ENCODE assay signal across 8 cellular contexts in genomic region chr16:2154533-2155090, GRCh38. TPM values are rescaled to one million over a fixed set of nuclear protein-coding genes. Genes with fewer than 3 reads are reported as not detected.
DNase-seq lines count a peak whose midpoint lies in the region; ATAC-seq lines count a peak whose summit lies in the region.

No MANE protein-coding gene starts in this region.

- H3K27me3 Mint-ChIP-seq in activated CD8-positive, alpha-beta memory T cell treated with anti-CD3 and anti-CD28 coated beads, Interleukin-2, amount 10 ng/mL, durations not matched to agents 7 days and 5 days, result peaks cover 4% of the 10 kb centered on the region
- no peaks in the 10 kb centered on the region for H3K27me3 Mint-ChIP-seq in activated T-helper 17 cell treated with anti-CD3 and anti-CD28 coated beads, Interleukin-2, amount 50 U/mL, for 72 hours

- peak overlapping the region; percentile 72 to 92 for H3K9ac ChIP-seq in stomach smooth muscle (ENCODE audit: low read length in 2 of 2)

- H3K27me3 ChIP-seq in stomach smooth muscle (ENCODE audit: control insufficient read depth in 1 of 2, insufficient read depth in 2 of 2, low read length in 2 of 2), result no peaks in the 10 kb centered on the region

- peak overlapping the region; percentile 96 for H3K4me3 Mint-ChIP-seq in activated CD8-positive, alpha-beta memory T cell treated with anti-CD3 and anti-CD28 coated beads, Interleukin-2, amount 10 ng/mL, durations not matched to agents 7 days and 5 days
- peak overlapping the region; percentile 93 for H3K4me3 Mint-ChIP-seq in activated T-helper 17 cell treated with anti-CD3 and anti-CD28 coated beads, Interleukin-2, amount 50 U/mL, for 72 hours

- peaks cover 4% of the 10 kb centered on the region for H3K9me3 ChIP-seq in iPS-18c (ENCODE audit: control insufficient read depth, insufficient read depth, low read length)
- H3K9me3 ChIP-seq in stomach smooth muscle (ENCODE audit: control insufficient read depth in 2 of 2, low read length in 2 of 2), result no peaks in the 10 kb centered on the region

- DNase-seq in activated CD8-positive, alpha-beta memory T cell treated with anti-CD3 and anti-CD28 coated beads, Interleukin-2, amount 10 ng/mL, durations not matched to agents 7 days and 5 days, result peak; percentile 58
- DNase-seq in activated CD8-positive, alpha-beta memory T cell treated with anti-CD3 and anti-CD28 coated beads, Interleukin-2, amount 50 U/mL, for 4 hours, result no peak
- DNase-seq in A172 (ENCODE audit: low spot score), result no peak

- H3K4me3 ChIP-seq in iPS-18c (ENCODE audit: insufficient read depth, low read depth, low read length), result peak overlapping the region; percentile 100
- H3K4me3 ChIP-seq in stomach smooth muscle (ENCODE audit: low read length in 2 of 2), result peak overlapping the region; percentile 82 to 96

- peak overlapping the region; percentile 71 for H3K27ac ChIP-seq in stomach smooth muscle (ENCODE audit: low read length)

- CTCF ChIA-PET in activated CD8-positive, alpha-beta memory T cell treated with anti-CD3 and anti-CD28 coated beads, Interleukin-2, amount 10 ng/mL, durations not matched to agents 7 days and 5 days (lab: Charles Lee), result interaction anchor here (0.7 to 6.1 kb wide), 14 partner anchors 8 to 190 kb away, joined by 3 to 78 read pairs (median 5); partner anchors contain the start of genes ECI1, PKD1, RPS2 and TBL3

- H3K27ac Mint-ChIP-seq in activated CD8-positive, alpha-beta memory T cell treated with anti-CD3 and anti-CD28 coated beads, Interleukin-2, amount 10 ng/mL, durations not matched to agents 7 days and 5 days, result peak overlapping the region; percentile 64
- H3K27ac Mint-ChIP-seq in activated T-helper 17 cell treated with anti-CD3 and anti-CD28 coated beads, Interleukin-2, amount 50 U/mL, for 72 hours, result peak overlapping the region; percentile 82

- peaks cover 86% of the 10 kb centered on the region for H3K4me1 ChIP-seq in stomach smooth muscle (ENCODE audit: control insufficient read depth, insufficient read depth, low read length)

- peaks cover 0 to 3% of the 10 kb centered on the region in 2 donors for H3K36me3 ChIP-seq in stomach smooth muscle (ENCODE audit: control insufficient read depth in 2 of 2, insufficient read depth in 2 of 2, low read length in 2 of 2)

- H3K9me3 Mint-ChIP-seq in activated CD8-positive, alpha-beta memory T cell treated with anti-CD3 and anti-CD28 coated beads, Interleukin-2, amount 10 ng/mL, durations not matched to agents 7 days and 5 days (ENCODE audit: low read depth), result no peaks in the 10 kb centered on the region
- H3K9me3 Mint-ChIP-seq in activated T-helper 17 cell treated with anti-CD3 and anti-CD28 coated beads, Interleukin-2, amount 50 U/mL, for 72 hours, result no peaks in the 10 kb centered on the region

- H3K36me3 Mint-ChIP-seq in activated CD8-positive, alpha-beta memory T cell treated with anti-CD3 and anti-CD28 coated beads, Interleukin-2, amount 10 ng/mL, durations not matched to agents 7 days and 5 days, result peaks cover 33% of the 10 kb centered on the region
- peaks cover 48% of the 10 kb centered on the region for H3K36me3 Mint-ChIP-seq in activated T-helper 17 cell treated with anti-CD3 and anti-CD28 coated beads, Interleukin-2, amount 50 U/mL, for 72 hours (ENCODE audit: low read depth)

- ATAC-seq in activated CD8-positive, alpha-beta memory T cell treated with anti-CD3 and anti-CD28 coated beads, Interleukin-2, amount 10 ng/mL, durations not matched to agents 7 days and 5 days, result no peak
- no peak for ATAC-seq in activated T-helper 17 cell treated with anti-CD3 and anti-CD28 coated beads, Interleukin-2, amount 50 U/mL, for 72 hours (replicated peaks)
- ATAC-seq in HG03159 (IDR thresholded peaks at IDR 0.05; ENCODE audit: unreplicated experiment) (no peak), GM21390 (IDR thresholded peaks at IDR 0.05; ENCODE audit: unreplicated experiment) (no peak)

- H3K4me1 Mint-ChIP-seq in activated CD8-positive, alpha-beta memory T cell treated with anti-CD3 and anti-CD28 coated beads, Interleukin-2, amount 10 ng/mL, durations not matched to agents 7 days and 5 days, result peaks cover 46% of the 10 kb centered on the region
- H3K4me1 Mint-ChIP-seq in activated T-helper 17 cell treated with anti-CD3 and anti-CD28 coated beads, Interleukin-2, amount 50 U/mL, for 72 hours, result peaks cover 20% of the 10 kb centered on the region

RNA-seq across cellular contexts. Expression of gene TRAF7, which starts 1.0 kb away (rescaled TPM):
- 10 to 100 TPM; 59.5 to 72.9 TPM for total RNA-seq in activated CD8-positive, alpha-beta memory T cell treated with anti-CD3 and anti-CD28 coated beads, Interleukin-2, amount 10 ng/mL, durations not matched to agents 7 days and 5 days
- 10 to 100 TPM; 49.8 to 80.1 TPM for total RNA-seq in activated T-helper 17 cell treated with anti-CD3 and anti-CD28 coated beads, Interleukin-2, amount 50 U/mL, for 72 hours
- total RNA-seq in A172 (2014; rRNA removed; shearing (Covaris generic)), result 97.7 and 107 TPM in 2 replicates

RNA-seq across cellular contexts. Expression of gene RAB26, which starts 6.2 kb away (rescaled TPM):
- under 1 TPM; 0.68 to 0.70 TPM for total RNA-seq in activated CD8-positive, alpha-beta memory T cell treated with anti-CD3 and anti-CD28 coated beads, Interleukin-2, amount 10 ng/mL, durations not matched to agents 7 days and 5 days
- under 1 TPM; 0.28 to 0.34 TPM for total RNA-seq in activated T-helper 17 cell treated with anti-CD3 and anti-CD28 coated beads, Interleukin-2, amount 50 U/mL, for 72 hours
- total RNA-seq in A172 (2014; rRNA removed; shearing (Covaris generic)), result not detected in 2 replicates

RNA-seq across cellular contexts. Expression of gene PKD1, which starts 18.9 kb away (rescaled TPM):
- 100 to 1,000 TPM in 1 of 2 experiments, 10 to 100 TPM in 1; 60.1 to 100 TPM for total RNA-seq in activated CD8-positive, alpha-beta memory T cell treated with anti-CD3 and anti-CD28 coated beads, Interleukin-2, amount 10 ng/mL, durations not matched to agents 7 days and 5 days
- 100 to 1,000 TPM in 1 of 2 donors, 10 to 100 TPM in 1; 71.8 to 122 TPM for total RNA-seq in activated T-helper 17 cell treated with anti-CD3 and anti-CD28 coated beads, Interleukin-2, amount 50 U/mL, for 72 hours
- 46.4 and 71.1 TPM in 2 replicates for total RNA-seq in A172 (2014; rRNA removed; shearing (Covaris generic))

RNA-seq across cellular contexts. Expression of gene CASKIN1, which starts 41.8 kb away (rescaled TPM):
- under 1 TPM in 1 of 2 experiments, not detected in 1; 0.09 TPM for total RNA-seq in activated CD8-positive, alpha-beta memory T cell treated with anti-CD3 and anti-CD28 coated beads, Interleukin-2, amount 10 ng/mL, durations not matched to agents 7 days and 5 days
- total RNA-seq in activated T-helper 17 cell treated with anti-CD3 and anti-CD28 coated beads, Interleukin-2, amount 50 U/mL, for 72 hours, result 1 to 10 TPM in 1 of 2 donors, under 1 TPM in 1; 0.78 to 6.6 TPM
- total RNA-seq in A172 (2014; rRNA removed; shearing (Covaris generic)), result 0.46 and 1.5 TPM in 2 replicates

RNA-seq across cellular contexts. Expression of gene MLST8, which starts 50.6 kb away (rescaled TPM):
- 10 to 100 TPM; 38.9 to 45.7 TPM for total RNA-seq in activated CD8-positive, alpha-beta memory T cell treated with anti-CD3 and anti-CD28 coated beads, Interleukin-2, amount 10 ng/mL, durations not matched to agents 7 days and 5 days
- 10 to 100 TPM; 33.4 to 48.8 TPM for total RNA-seq in activated T-helper 17 cell treated with anti-CD3 and anti-CD28 coated beads, Interleukin-2, amount 50 U/mL, for 72 hours
- 43.2 and 64.5 TPM in 2 replicates for total RNA-seq in A172 (2014; rRNA removed; shearing (Covaris generic))
